In the genomic region with DNA sequence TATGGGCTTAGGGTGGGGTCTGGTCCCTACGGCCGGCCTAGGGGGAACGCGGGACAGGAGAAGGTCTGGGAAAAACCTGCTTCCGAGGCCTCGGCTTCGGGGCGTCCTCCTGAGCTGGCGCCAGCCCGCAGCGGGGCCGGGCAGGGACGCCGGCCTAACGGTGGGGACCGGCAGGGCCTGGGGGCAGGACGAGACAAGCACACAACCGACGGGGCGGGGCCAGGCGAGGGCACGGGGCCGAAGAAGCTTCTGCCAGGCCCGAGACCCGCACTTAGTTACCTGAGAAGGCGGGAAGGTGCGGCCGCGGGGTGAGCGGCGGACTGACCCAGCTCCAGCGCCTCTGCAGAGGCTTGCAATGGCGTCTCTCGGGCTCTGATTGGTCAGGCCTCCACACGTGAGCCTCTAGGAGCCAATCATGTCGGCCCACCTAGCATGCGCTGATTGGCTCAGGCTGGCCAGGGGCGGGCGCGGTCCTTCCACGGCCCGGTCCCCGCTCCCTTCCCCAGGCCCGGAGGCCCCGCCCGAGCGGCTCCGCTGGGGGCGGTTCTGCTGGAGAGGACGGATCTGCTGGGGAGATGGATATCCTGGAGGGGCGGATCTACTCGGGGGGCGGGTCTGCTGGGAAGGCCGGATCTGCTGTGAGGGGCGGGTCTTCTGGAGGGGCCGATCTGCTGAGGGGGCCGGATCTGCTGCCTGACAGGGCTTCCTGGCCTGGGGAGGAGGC, we compare ENCODE assay signal across 8 cellular contexts. TPM values are rescaled to one million over a fixed set of nuclear protein-coding genes. Genes with fewer than 3 reads are reported as not detected.
DNase-seq lines count a peak whose midpoint lies in the region; ATAC-seq and TF ChIP-seq lines count a peak whose summit lies in the region.

No MANE protein-coding gene starts in this region.

- no peak overlapping the region for H2BK12ac ChIP-seq in trophoblast cell (ENCODE audit: low read length)

- TF ChIP-seq POLR2A in heart left ventricle (IDR thresholded peaks at IDR 0.05) (peak; percentile 93 to 98), transverse colon (IDR thresholded peaks at IDR 0.05) (peak; percentile 93)

- H3K4me2 ChIP-seq in trophoblast cell (ENCODE audit: low read length) = peak overlapping the region; percentile 68

- peak; percentile 94 for ATAC-seq in HG02870 (IDR thresholded peaks at IDR 0.05; ENCODE audit: unreplicated experiment)
- ATAC-seq in T-cell (replicated peaks in 1 of 4) = peak; percentile 92 to 96 (median 93)
- ATAC-seq in heart left ventricle = peak; percentile 97 to 98 (median 98)

- H3K27me3 Mint-ChIP-seq in T-cell = peaks cover 11 to 16% of the 10 kb centered on the region in 2 donors

- H3K36me3 Mint-ChIP-seq in T-cell = peaks cover 22% of the 10 kb centered on the region

- H3K27ac ChIP-seq in heart left ventricle (peak overlapping the region; percentile 87 to 98 (median 94)), trophoblast cell (ENCODE audit: low read depth, low read length) (peak overlapping the region; percentile 98), transverse colon (peak overlapping the region; percentile 90 to 95 (median 92))

- peak overlapping the region; percentile 88 for H2AFZ ChIP-seq in trophoblast cell (ENCODE audit: insufficient read depth, low read length, poor library complexity)

- H3K4me3 ChIP-seq in heart left ventricle (peak overlapping the region; percentile 74 to 100 (median 96)), trophoblast cell (ENCODE audit: low read depth, low read length) (peak overlapping the region; percentile 99), transverse colon (peak overlapping the region; percentile 71 to 100 (median 89))

- in situ Hi-C loops in GM13977 (cut with MboI; ENCODE audit: low pct_unique_long_range_greater_than_20kb, low sequenced_read_pairs, unreplicated experiment) = no loop called here
- in situ Hi-C loops in transverse colon (cut with MboI; ENCODE audit: low pct_ligation_motif_present in 1 of 4, low pct_unique_long_range_greater_than_20kb in 1 of 4, low sequenced_read_pairs in 3 of 4) = no loop called here

- peak overlapping the region; percentile 79 to 90 (median 87) for H3K4me3 Mint-ChIP-seq in T-cell

- H2BK5ac ChIP-seq in trophoblast cell (ENCODE audit: low read depth, low read length, poor library complexity) = peak overlapping the region; percentile 95

- peak overlapping the region; percentile 95 for H2BK120ac ChIP-seq in trophoblast cell (ENCODE audit: insufficient read depth, low read length, poor library complexity)

- H3K9me3 Mint-ChIP-seq in T-cell = no peaks in the 10 kb centered on the region

- H3K79me1 ChIP-seq in trophoblast cell (ENCODE audit: low read length) = peaks cover 23% of the 10 kb centered on the region

- peak overlapping the region; percentile 97 for H2AK5ac ChIP-seq in trophoblast cell (ENCODE audit: low read length)

- peak overlapping the region; percentile 99 for H3K9ac ChIP-seq in trophoblast cell (ENCODE audit: low read length)

- peak overlapping the region; percentile 97 for H4K8ac ChIP-seq in trophoblast cell (ENCODE audit: low read depth, low read length)

- peaks cover 0 to 38% (median 36%) of the 10 kb centered on the region in 9 donors for H3K36me3 ChIP-seq in heart left ventricle
- peaks cover 19% of the 10 kb centered on the region in 2 experiments for H3K36me3 ChIP-seq in trophoblast cell (ENCODE audit: control insufficient read depth in 1 of 2, insufficient read depth in 2 of 2, low read length in 2 of 2)
- peaks cover 0 to 8% (median 3%) of the 10 kb centered on the region in 4 donors for H3K36me3 ChIP-seq in transverse colon

- H3K4me1 ChIP-seq in heart left ventricle (peaks cover 3 to 66% (median 37%) of the 10 kb centered on the region in 12 donors), trophoblast cell (ENCODE audit: control insufficient read depth in 1 of 2, insufficient read depth in 2 of 2, low read length in 2 of 2) (peaks cover 16 to 18% of the 10 kb centered on the region in 2 experiments), transverse colon (peaks cover 22 to 54% (median 38%) of the 10 kb centered on the region in 4 donors)

- H3K27me3 ChIP-seq in heart left ventricle = peaks cover 11 to 25% (median 18%) of the 10 kb centered on the region in 9 donors
- peaks cover 21% of the 10 kb centered on the region for H3K27me3 ChIP-seq in trophoblast cell (ENCODE audit: insufficient read depth, low read length)
- peaks cover 24% of the 10 kb centered on the region for H3K27me3 ChIP-seq in transverse colon

- intact Hi-C loops in heart left ventricle (cut with DNase I) (loop anchor here in 2 of 10 donors (5.0 to 10.0 kb wide), 3 partner anchors 151 to 203 kb away; a partner anchor contains a TSS), transverse colon (cut with DNase I; ENCODE audit: low total_unique reads) (no loop called here)

- H3K23ac ChIP-seq in trophoblast cell (ENCODE audit: low read length) = no peak overlapping the region

- peaks cover 17% of the 10 kb centered on the region for H3K79me2 ChIP-seq in trophoblast cell (ENCODE audit: control insufficient read depth, insufficient read depth, low read length, poor library complexity)

- TF ChIP-seq CTCF in GM13977 (IDR thresholded peaks at IDR 0.05; ENCODE audit: extremely low read depth, insufficient read depth, missing control alignments) (no peak), heart left ventricle (IDR thresholded peaks at IDR 0.05) (no peak), transverse colon (IDR thresholded peaks at IDR 0.05) (peak in 1 of 5 experiments; percentile 20)

- POLR2A ChIA-PET in T-cell (lab: Charles Lee) = no interaction called here

- peak overlapping the region; percentile 99 for H3K18ac ChIP-seq in trophoblast cell (ENCODE audit: low read length)

- CTCF ChIA-PET in T-cell (lab: Charles Lee) = no interaction called here

- H3K9me3 ChIP-seq in heart left ventricle = no peaks in the 10 kb centered on the region
- H3K9me3 ChIP-seq in trophoblast cell (ENCODE audit: insufficient read depth, low read depth, low read length) = peaks cover 2% of the 10 kb centered on the region
- no peaks in the 10 kb centered on the region for H3K9me3 ChIP-seq in transverse colon

- H3K14ac ChIP-seq in trophoblast cell (ENCODE audit: low read length) = peak overlapping the region; percentile 97

- H4K12ac ChIP-seq in trophoblast cell (ENCODE audit: low read depth, low read length) = peak overlapping the region; percentile 92

- H3K4ac ChIP-seq in trophoblast cell (ENCODE audit: low read depth, low read length) = peak overlapping the region; percentile 99

- no peak for TF ChIP-seq EP300 in transverse colon (IDR thresholded peaks at IDR 0.05; ENCODE audit: low read depth)

- peak overlapping the region; percentile 99 for H4K91ac ChIP-seq in trophoblast cell (ENCODE audit: low read depth, low read length)

- DNase-seq in GM13977 (ENCODE audit: low spot score) = peak; percentile 99
- DNase-seq in NCI-H146 (lab: John Stamatoyannopoulos, UW) = peak; percentile 99
- peak; percentile 93 to 99 (median 97) for DNase-seq in T-cell
- peak; percentile 98 for DNase-seq in amniotic epithelial cell (ENCODE audit: low read depth)
- DNase-seq in heart left ventricle = peak; percentile 99 to 100 (median 99)
- peak; percentile 99 to 100 for DNase-seq in trophoblast cell
- peak; percentile 99 for DNase-seq in transverse colon

- 0 to 1% (median 0%) methylated on average over 21 to 57 of the region's 57 CpGs for WGBS in heart left ventricle, 4 donors
- no CpG with 5 or more reads among the region's 57 CpGs for WGBS in trophoblast cell (ENCODE audit: extremely low coverage, insufficient coverage, insufficient read length)
- 0% methylated on average over 9 of the region's 57 CpGs; no CpG with 5 or more reads in 1 of the 2 donors for WGBS in transverse colon (ENCODE audit: low coverage in 1 of 2), 2 donors

- H3K4me1 Mint-ChIP-seq in T-cell = peaks cover 50 to 54% (median 53%) of the 10 kb centered on the region in 3 donors

- peak overlapping the region; percentile 92 to 94 for H3K27ac Mint-ChIP-seq in T-cell

RNA-seq across cellular contexts. Expression of a gene that starts 44.3 kb away (rescaled TPM):
- total RNA-seq in T-cell = 1 to 10 TPM in 3 of 5 donors, under 1 TPM in 2; 0.73 to 2.6 (median 1.2) TPM
- 1 to 10 TPM in 7 of 9 donors, under 1 TPM in 2; 0.75 to 7.0 (median 3.3) TPM for total RNA-seq in heart left ventricle
- 1 to 10 TPM; 1.5 to 5.9 TPM for polyA plus RNA-seq in heart left ventricle
- 0.67 and 0.78 TPM in 2 replicates for polyA plus RNA-seq in trophoblast cell (2013)
- total RNA-seq in transverse colon = 1 to 10 TPM in 1 of 4 donors, under 1 TPM in 2, not detected in 1; 0.32 to 3.7 (median 0.41) TPM

Comparison
In these comparisons a context has a peak if more than half of its experiments do, and no peak if none do; other contexts are left out.
1. Peak in every context shown above with its lines: DNase-seq, ATAC-seq, H3K4me3 ChIP-seq and H3K27ac ChIP-seq.